Comparison of ENCODE assay signal across 3 cellular contexts in the genomic region with DNA sequence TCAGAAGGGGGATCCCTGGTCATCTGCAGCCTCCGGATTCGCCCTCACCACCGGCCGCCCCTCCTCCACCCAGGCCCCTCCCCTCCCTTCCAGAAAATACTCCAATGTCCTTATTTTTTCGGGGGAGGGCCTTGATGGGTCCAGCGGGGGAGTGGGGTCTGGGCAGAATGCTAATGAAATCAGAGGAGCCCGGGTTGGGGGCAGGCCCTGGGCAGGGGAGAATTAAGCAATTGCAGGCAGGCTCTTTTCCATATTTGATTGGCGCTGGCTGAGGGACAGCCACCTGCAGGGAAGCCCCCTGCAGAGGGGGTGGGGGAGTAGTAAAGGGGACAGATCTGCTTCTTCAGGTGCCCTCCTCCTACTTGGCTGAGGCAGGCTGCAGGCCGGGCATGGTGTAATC.
A peak's percentile ranks its signal among the peaks of the same experiment; 100 is the strongest.
TF ChIP-seq lines count a peak whose summit lies in the region.

No MANE protein-coding gene starts in this region.

TF ChIP-seq in GM23338, 12 proteins besides CTCF, POLR2A, EP300 and RAD21 (continues in another document):
- TF ChIP-seq ETS1 (IDR thresholded peaks at IDR 0.05), result no peak
- TF ChIP-seq POLR2AphosphoS5 (IDR thresholded peaks at IDR 0.05; ENCODE audit: low read depth), result no peak
- TF ChIP-seq ZNF331 (CRISPR knock-in tag; IDR thresholded peaks at IDR 0.05; ENCODE audit: low read depth), result no peak
- TF ChIP-seq EZH2 (IDR thresholded peaks at IDR 0.05; ENCODE audit: low read depth, unreplicated experiment), result no peak

TF ChIP-seq in HEK293T, 16 proteins besides CTCF, POLR2A, EP300 and RAD21:
- TF ChIP-seq ELF4 (IDR thresholded peaks at IDR 0.05) (no peak), PKNOX1 (IDR thresholded peaks at IDR 0.05) (0 out of 2 replicates have a peak, but pooled peaks have one; percentile 10)

TF ChIP-seq in HepG2, 621 proteins besides CTCF, POLR2A, EP300 and RAD21:
- TF ChIP-seq PHF21A (CRISPR knock-in tag; IDR thresholded peaks at IDR 0.05) (no peak), ELK4 (CRISPR knock-in tag; IDR thresholded peaks at IDR 0.05; ENCODE audit: borderline replicate concordance) (no peak), KDM6A (CRISPR knock-in tag; IDR thresholded peaks at IDR 0.05; ENCODE audit: low read depth) (no peak), ZNF879 (CRISPR knock-in tag; IDR thresholded peaks at IDR 0.05) (no peak), PREB (CRISPR knock-in tag; IDR thresholded peaks at IDR 0.05) (no peak), ZNF510 (CRISPR knock-in tag; IDR thresholded peaks at IDR 0.05; ENCODE audit: low read depth) (no peak), SAFB2 (CRISPR knock-in tag; IDR thresholded peaks at IDR 0.05; ENCODE audit: borderline replicate concordance, low read depth) (no peak), TCF7L2 (IDR thresholded peaks at IDR 0.05; ENCODE audit: low read depth, low read length) (no peak), ZKSCAN8 (CRISPR knock-in tag; IDR thresholded peaks at IDR 0.05; ENCODE audit: borderline replicate concordance) (no peak)
- TF ChIP-seq, protein P1, sequence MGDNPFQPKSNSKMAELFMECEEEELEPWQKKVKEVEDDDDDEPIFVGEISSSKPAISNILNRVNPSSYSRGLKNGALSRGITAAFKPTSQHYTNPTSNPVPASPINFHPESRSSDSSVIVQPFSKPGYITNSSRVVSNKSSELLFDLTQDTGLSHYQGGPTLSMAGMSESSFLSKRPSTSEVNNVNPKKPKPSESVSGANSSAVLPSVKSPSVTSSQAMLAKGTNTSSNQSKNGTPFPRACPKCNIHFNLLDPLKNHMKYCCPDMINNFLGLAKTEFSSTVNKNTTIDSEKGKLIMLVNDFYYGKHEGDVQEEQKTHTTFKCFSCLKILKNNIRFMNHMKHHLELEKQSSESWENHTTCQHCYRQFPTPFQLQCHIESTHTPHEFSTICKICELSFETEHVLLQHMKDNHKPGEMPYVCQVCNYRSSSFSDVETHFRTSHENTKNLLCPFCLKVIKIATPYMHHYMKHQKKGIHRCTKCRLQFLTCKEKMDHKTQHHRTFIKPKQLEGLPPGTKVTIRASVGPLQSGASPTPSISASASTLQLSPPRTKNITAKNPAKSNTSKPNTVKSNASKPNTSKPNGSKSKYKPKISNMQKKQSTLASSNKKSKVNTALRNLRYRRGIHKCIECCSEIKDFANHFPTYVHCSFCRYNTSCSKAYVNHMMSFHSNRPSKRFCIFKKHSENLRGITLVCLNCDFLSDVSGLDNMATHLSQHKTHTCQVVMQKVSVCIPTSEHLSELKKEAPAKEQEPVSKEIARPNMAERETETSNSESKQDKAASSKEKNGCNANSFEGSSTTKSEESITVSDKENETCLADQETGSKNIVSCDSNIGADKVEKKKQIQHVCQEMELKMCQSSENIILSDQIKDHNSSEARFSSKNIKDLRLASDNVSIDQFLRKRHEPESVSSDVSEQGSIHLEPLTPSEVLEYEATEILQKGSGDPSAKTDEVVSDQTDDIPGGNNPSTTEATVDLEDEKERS (CRISPR knock-in tag; IDR thresholded peaks at IDR 0.05), result no peak
